ENCODE assay signal across 13 cellular contexts in the genomic region with DNA sequence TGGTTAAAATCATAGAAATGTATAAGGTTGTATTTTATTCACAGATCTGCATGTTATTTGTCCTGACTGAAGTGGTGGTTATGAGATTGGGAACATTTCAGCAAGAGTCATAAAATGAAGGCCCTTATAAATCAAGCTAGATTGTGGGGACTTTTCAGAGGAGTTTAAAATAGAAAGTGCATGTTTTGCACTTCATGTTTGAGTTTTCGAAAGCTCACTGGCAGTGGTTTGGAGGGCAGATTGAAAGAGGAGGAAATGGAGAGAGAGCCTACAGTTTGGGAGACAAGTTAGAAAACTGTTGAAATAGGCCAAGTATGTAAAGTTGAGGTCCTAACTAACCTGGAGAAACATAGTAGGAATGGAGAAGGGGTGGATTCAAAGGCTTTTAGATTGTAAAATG.
DNase-seq lines count a peak whose midpoint lies in the region; ATAC-seq and TF ChIP-seq lines count a peak whose summit lies in the region.
"Had no signal": no experiment of that assay in that cellular context is flagged by ENCODE, and none has a peak within 500 bp of the region (broad histone marks: within the 10 kb centered on the region; RNA-seq: fewer than 3 reads in every experiment).

No MANE protein-coding gene starts in this region.

- H3K27ac Mint-ChIP-seq in activated CD8-positive, alpha-beta memory T cell treated with anti-CD3 and anti-CD28 coated beads, Interleukin-2, amount 10 ng/mL, durations not matched to agents 7 days and 5 days: peak overlapping the region; percentile 79
- peak overlapping the region; percentile 79 for H3K27ac Mint-ChIP-seq in activated naive CD8-positive, alpha-beta T cell treated with anti-CD3 and anti-CD28 coated beads, Interleukin-2, amount 10 ng/mL, durations not matched to agents 7 days and 5 days

- peak overlapping the region in 5 of 8 donors; percentile 1 to 53 (median 37) for H3K27ac ChIP-seq in spleen
- H3K27ac ChIP-seq: parathyroid adenoma, suprapubic skin had no signal

- CTCF ChIA-PET in activated CD8-positive, alpha-beta memory T cell treated with anti-CD3 and anti-CD28 coated beads, Interleukin-2, amount 10 ng/mL, durations not matched to agents 7 days and 5 days (lab: Charles Lee): no interaction called here

- H3K4me3 ChIP-seq in spleen: peak overlapping the region in 1 of 8 donors; percentile 19
- H3K4me3 ChIP-seq: K562, suprapubic skin had no signal

- intact Hi-C loops in spleen (cut with DNase I; ENCODE audit: low total_unique reads): no loop called here

- H3K4me3 Mint-ChIP-seq in activated CD8-positive, alpha-beta memory T cell treated with anti-CD3 and anti-CD28 coated beads, Interleukin-2, amount 10 ng/mL, durations not matched to agents 7 days and 5 days: peak overlapping the region; percentile 43
- H3K4me3 Mint-ChIP-seq in activated naive CD8-positive, alpha-beta T cell treated with anti-CD3 and anti-CD28 coated beads, Interleukin-2, amount 10 ng/mL, durations not matched to agents 7 days and 5 days: peak overlapping the region; percentile 54

- ATAC-seq in activated CD8-positive, alpha-beta memory T cell treated with anti-CD3 and anti-CD28 coated beads, Interleukin-2, amount 10 ng/mL, durations not matched to agents 7 days and 5 days: no peak
- peak; percentile 74 for ATAC-seq in GM21717 (IDR thresholded peaks at IDR 0.05; ENCODE audit: unreplicated experiment)
- ATAC-seq in activated naive CD8-positive, alpha-beta T cell treated with anti-CD3 and anti-CD28 coated beads, Interleukin-2, amount 10 ng/mL, durations not matched to agents 7 days and 5 days (ENCODE audit: low read depth): no peak
- ATAC-seq: K562 had no signal

- peaks cover 17 to 64% (median 39%) of the 10 kb centered on the region in 6 donors for H3K4me1 ChIP-seq in spleen
- H3K4me1 ChIP-seq: parathyroid adenoma had no signal

- peaks cover 33% of the 10 kb centered on the region for H3K4me1 Mint-ChIP-seq in activated CD8-positive, alpha-beta memory T cell treated with anti-CD3 and anti-CD28 coated beads, Interleukin-2, amount 10 ng/mL, durations not matched to agents 7 days and 5 days
- H3K4me1 Mint-ChIP-seq in activated naive CD8-positive, alpha-beta T cell treated with anti-CD3 and anti-CD28 coated beads, Interleukin-2, amount 10 ng/mL, durations not matched to agents 7 days and 5 days: peaks cover 29% of the 10 kb centered on the region

- 5 to 20% (median 8%) methylated on average over 1 of the region's 1 CpG for WGBS in spleen, 5 donors

- no peaks in the 10 kb centered on the region for H3K27me3 ChIP-seq in spleen (replicated peaks in 1 of 7)
- H3K27me3 ChIP-seq: suprapubic skin had no signal

- no peak for DNase-seq in activated CD8-positive, alpha-beta memory T cell treated with anti-CD3 and anti-CD28 coated beads, Interleukin-2, amount 10 ng/mL, durations not matched to agents 7 days and 5 days
- DNase-seq in activated CD8-positive, alpha-beta memory T cell treated with anti-CD3 and anti-CD28 coated beads, Interleukin-2, amount 50 U/mL, for 4 hours: no peak
- DNase-seq in activated naive CD8-positive, alpha-beta T cell treated with anti-CD3 and anti-CD28 coated beads, Interleukin-2, amount 10 ng/mL, durations not matched to agents 7 days and 5 days: no peak
- DNase-seq in spleen (no peak), NCI-H2107 treated with DMSO at 0.1 percent for 48 hours (lab: John Stamatoyannopoulos, UW; ENCODE audit: unreplicated experiment) (no peak), NCI-H2029 treated with DMSO at 0.1 percent for 48 hours (lab: John Stamatoyannopoulos, UW) (no peak), 8988T (no peak)
- DNase-seq: NCI-H2171; stimulated activated CD4-positive, alpha-beta T cell treated with anti-CD3 and anti-CD28 coated beads, Interleukin-4, amount 100 ng/mL, for 4 hours had no signal

- no peaks in the 10 kb centered on the region for H3K27me3 Mint-ChIP-seq in activated CD8-positive, alpha-beta memory T cell treated with anti-CD3 and anti-CD28 coated beads, Interleukin-2, amount 10 ng/mL, durations not matched to agents 7 days and 5 days
- no peaks in the 10 kb centered on the region for H3K27me3 Mint-ChIP-seq in activated naive CD8-positive, alpha-beta T cell treated with anti-CD3 and anti-CD28 coated beads, Interleukin-2, amount 10 ng/mL, durations not matched to agents 7 days and 5 days

- H3K36me3 ChIP-seq in spleen: peaks cover 0 to 9% (median 0%) of the 10 kb centered on the region in 6 donors
- H3K36me3 ChIP-seq: suprapubic skin had no signal

- H3K9me3 Mint-ChIP-seq in activated CD8-positive, alpha-beta memory T cell treated with anti-CD3 and anti-CD28 coated beads, Interleukin-2, amount 10 ng/mL, durations not matched to agents 7 days and 5 days (ENCODE audit: low read depth): no peaks in the 10 kb centered on the region
- no peaks in the 10 kb centered on the region for H3K9me3 Mint-ChIP-seq in activated naive CD8-positive, alpha-beta T cell treated with anti-CD3 and anti-CD28 coated beads, Interleukin-2, amount 10 ng/mL, durations not matched to agents 7 days and 5 days

- no peak for TF ChIP-seq POLR2A in spleen (IDR thresholded peaks at IDR 0.05)

- TF ChIP-seq CTCF in spleen (IDR thresholded peaks at IDR 0.05 in 8 of 11, conservative IDR thresholded peaks at IDR 0.05 in 3 of 11): no peak

- H3K36me3 Mint-ChIP-seq in activated CD8-positive, alpha-beta memory T cell treated with anti-CD3 and anti-CD28 coated beads, Interleukin-2, amount 10 ng/mL, durations not matched to agents 7 days and 5 days: peaks cover 25% of the 10 kb centered on the region
- peaks cover 11% of the 10 kb centered on the region for H3K36me3 Mint-ChIP-seq in activated naive CD8-positive, alpha-beta T cell treated with anti-CD3 and anti-CD28 coated beads, Interleukin-2, amount 10 ng/mL, durations not matched to agents 7 days and 5 days

- no peaks in the 10 kb centered on the region for H3K9me3 ChIP-seq in spleen
- H3K9me3 ChIP-seq: suprapubic skin had no signal

- POLR2A ChIA-PET in activated naive CD8-positive, alpha-beta T cell treated with anti-CD3 and anti-CD28 coated beads, Interleukin-2, amount 10 ng/mL, durations not matched to agents 7 days and 5 days (lab: Charles Lee): no interaction called here
